Comparison of ENCODE assay signal across 1 cellular context in the genomic region with DNA sequence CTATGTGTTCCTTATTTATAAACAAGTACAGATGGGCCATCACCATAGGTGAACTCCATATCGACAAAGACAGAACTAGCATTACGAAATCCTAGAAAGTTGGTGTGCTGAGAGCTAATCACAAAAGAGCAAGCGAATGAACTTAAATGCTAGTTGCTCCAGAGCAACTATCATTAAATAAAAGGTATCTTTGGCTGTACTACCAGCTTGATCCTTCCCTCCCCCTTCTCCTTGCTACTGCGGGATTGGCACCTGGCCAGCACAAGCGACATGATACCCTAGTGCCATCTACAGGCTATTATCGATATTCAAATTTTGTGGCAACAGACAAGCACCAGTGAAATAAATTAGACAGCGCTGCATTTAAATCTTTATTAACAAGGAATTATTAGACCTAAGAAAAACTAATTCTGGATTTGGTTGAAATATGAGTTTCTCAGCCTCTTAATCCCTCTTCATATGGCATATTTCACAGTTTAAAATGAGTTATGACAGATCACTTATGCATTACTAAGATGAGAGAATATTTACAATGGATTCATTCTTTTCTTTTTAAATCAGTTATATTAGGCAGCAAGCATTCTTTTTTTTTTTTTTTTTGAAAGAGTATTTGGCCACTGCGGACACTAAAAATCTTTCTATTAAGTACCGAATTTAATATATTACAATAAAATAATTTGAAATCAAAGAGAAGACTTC.
A peak's percentile ranks its signal among the peaks of the same experiment; 100 is the strongest.
TF ChIP-seq lines count a peak whose summit lies in the region.

No MANE protein-coding gene starts in this region.

TF ChIP-seq in GM12878, 131 proteins besides CTCF, POLR2A, EP300 and RAD21:
- TF ChIP-seq, protein P1, sequence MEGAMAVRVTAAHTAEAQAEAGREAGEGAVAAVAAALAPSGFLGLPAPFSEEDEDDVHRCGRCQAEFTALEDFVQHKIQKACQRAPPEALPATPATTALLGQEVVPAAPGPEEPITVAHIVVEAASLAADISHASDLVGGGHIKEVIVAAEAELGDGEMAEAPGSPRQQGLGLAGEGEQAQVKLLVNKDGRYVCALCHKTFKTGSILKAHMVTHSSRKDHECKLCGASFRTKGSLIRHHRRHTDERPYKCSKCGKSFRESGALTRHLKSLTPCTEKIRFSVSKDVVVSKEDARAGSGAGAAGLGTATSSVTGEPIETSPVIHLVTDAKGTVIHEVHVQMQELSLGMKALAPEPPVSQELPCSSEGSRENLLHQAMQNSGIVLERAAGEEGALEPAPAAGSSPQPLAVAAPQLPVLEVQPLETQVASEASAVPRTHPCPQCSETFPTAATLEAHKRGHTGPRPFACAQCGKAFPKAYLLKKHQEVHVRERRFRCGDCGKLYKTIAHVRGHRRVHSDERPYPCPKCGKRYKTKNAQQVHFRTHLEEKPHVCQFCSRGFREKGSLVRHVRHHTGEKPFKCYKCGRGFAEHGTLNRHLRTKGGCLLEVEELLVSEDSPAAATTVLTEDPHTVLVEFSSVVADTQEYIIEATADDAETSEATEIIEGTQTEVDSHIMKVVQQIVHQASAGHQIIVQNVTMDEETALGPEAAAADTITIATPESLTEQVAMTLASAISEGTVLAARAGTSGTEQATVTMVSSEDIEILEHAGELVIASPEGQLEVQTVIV (IDR thresholded peaks at IDR 0.05; ENCODE audit: borderline replicate concordance, partially characterized antibody) = no peak
- TF ChIP-seq SMAD1 (IDR thresholded peaks at IDR 0.05; ENCODE audit: low read depth, partially characterized antibody) (peak; percentile 83), RUNX3 (IDR thresholded peaks at IDR 0.05; ENCODE audit: low read length) (peak; percentile 49), ELK1 (IDR thresholded peaks at IDR 0.05; ENCODE audit: low read depth, low read length) (no peak), POU2F2 (IDR thresholded peaks at IDR 0.05; ENCODE audit: borderline replicate concordance, low read depth, low read length) (peak; percentile 68; the same call in 1 of the 3 replicates)
